ENCODE assay signal across 1 cellular context in the genomic region with DNA sequence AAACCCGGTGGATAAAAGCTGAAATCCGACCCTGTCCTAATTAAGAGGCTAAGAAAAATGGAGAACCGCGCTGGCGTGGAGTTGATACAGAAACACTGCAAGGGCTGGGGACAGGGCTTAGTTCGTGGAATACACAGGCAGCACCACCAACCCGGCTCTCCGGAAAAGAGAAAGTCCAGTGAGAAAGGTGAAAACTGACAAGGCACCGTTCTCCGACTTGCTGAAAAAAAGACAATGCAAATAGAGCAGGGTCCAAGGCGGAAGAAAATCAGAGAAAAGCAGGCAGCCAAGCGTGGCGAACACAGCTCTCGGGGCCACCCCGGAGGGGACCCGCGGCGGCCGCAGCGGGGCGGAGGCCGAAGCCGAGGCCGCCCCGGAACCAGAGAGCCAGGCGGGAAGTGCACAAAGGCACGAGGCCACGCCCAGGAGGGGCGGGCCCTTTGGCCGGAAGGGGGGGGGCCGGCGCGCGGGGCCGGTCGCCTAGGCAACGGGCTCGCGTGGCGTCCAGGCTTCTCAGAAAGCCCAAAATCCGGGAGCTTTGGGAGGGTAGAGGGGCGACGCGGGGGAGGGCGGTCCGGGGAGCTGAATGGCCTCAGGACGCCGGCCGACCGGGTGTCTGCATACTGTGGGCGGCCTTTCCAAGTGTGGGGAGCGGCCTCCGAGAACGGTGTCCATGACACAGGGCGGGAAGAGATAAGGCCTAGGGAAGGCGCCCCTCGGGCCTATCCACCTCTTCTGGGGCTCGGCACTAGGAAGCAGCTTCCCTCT.
A peak's percentile ranks its signal among the peaks of the same experiment; 100 is the strongest.
TF ChIP-seq lines count a peak whose summit lies in the region.

No MANE protein-coding gene starts in this region.

TF ChIP-seq in K562, 482 proteins besides CTCF, POLR2A, EP300 and RAD21 (continued from another document and continues in another):
- TF ChIP-seq MCM5 (IDR thresholded peaks at IDR 0.05; ENCODE audit: low read depth) (no peak), NR2C2 (CRISPR knock-in tag; IDR thresholded peaks at IDR 0.05) (no peak), NR2C2 (tag; IDR thresholded peaks at IDR 0.05) (peak; percentile 96), TCF7 (IDR thresholded peaks at IDR 0.05; ENCODE audit: borderline replicate concordance) (0 out of 2 replicates have a peak, but pooled peaks have one; percentile 9), VEZF1 (CRISPR knock-in tag; IDR thresholded peaks at IDR 0.05) (peak; percentile 95), GTF2A2 (tag; IDR thresholded peaks at IDR 0.05) (no peak), SAP30 (IDR thresholded peaks at IDR 0.05; ENCODE audit: borderline replicate concordance, insufficient read depth, low read depth, low read length, poor library complexity, severe bottlenecking) (peak; percentile 88), SREBF2 (CRISPR knock-in tag; IDR thresholded peaks at IDR 0.05) (no peak), THRB (CRISPR knock-in tag; conservative IDR thresholded peaks at IDR 0.05) (no peak), GMEB1 (CRISPR knock-in tag; IDR thresholded peaks at IDR 0.05) (no peak), ZNF280B (CRISPR knock-in tag; IDR thresholded peaks at IDR 0.05) (no peak), PHF8 (IDR thresholded peaks at IDR 0.05; ENCODE audit: borderline replicate concordance, low read length) (peak; percentile 87), ELF1 (tag; IDR thresholded peaks at IDR 0.05) (peak; percentile 20; the same call in 1 of the 2 replicates), FOXJ2 (tag; IDR thresholded peaks at IDR 0.05) (no peak), ZNF3 (CRISPR knock-in tag; IDR thresholded peaks at IDR 0.05) (no peak), HIVEP1 (CRISPR knock-in tag; IDR thresholded peaks at IDR 0.05) (no peak), THAP12 (CRISPR knock-in tag; IDR thresholded peaks at IDR 0.05) (no peak), MTF1 (CRISPR knock-in tag; IDR thresholded peaks at IDR 0.05; ENCODE audit: borderline replicate concordance) (no peak), CHAMP1 (IDR thresholded peaks at IDR 0.05) (no peak), ZFPM2 (CRISPR knock-in tag; IDR thresholded peaks at IDR 0.05) (no peak), TAF7 (tag; IDR thresholded peaks at IDR 0.05) (peak; percentile 62; the same call in 1 of the 2 replicates), HDAC3 (IDR thresholded peaks at IDR 0.05; ENCODE audit: borderline replicate concordance, partially characterized antibody) (no peak), ZNF197 (CRISPR knock-in tag; IDR thresholded peaks at IDR 0.05; ENCODE audit: low read depth) (no peak)
- TF ChIP-seq, protein P1, sequence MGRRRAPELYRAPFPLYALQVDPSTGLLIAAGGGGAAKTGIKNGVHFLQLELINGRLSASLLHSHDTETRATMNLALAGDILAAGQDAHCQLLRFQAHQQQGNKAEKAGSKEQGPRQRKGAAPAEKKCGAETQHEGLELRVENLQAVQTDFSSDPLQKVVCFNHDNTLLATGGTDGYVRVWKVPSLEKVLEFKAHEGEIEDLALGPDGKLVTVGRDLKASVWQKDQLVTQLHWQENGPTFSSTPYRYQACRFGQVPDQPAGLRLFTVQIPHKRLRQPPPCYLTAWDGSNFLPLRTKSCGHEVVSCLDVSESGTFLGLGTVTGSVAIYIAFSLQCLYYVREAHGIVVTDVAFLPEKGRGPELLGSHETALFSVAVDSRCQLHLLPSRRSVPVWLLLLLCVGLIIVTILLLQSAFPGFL (CRISPR knock-in tag; IDR thresholded peaks at IDR 0.05), result no peak
- TF ChIP-seq, protein P2, sequence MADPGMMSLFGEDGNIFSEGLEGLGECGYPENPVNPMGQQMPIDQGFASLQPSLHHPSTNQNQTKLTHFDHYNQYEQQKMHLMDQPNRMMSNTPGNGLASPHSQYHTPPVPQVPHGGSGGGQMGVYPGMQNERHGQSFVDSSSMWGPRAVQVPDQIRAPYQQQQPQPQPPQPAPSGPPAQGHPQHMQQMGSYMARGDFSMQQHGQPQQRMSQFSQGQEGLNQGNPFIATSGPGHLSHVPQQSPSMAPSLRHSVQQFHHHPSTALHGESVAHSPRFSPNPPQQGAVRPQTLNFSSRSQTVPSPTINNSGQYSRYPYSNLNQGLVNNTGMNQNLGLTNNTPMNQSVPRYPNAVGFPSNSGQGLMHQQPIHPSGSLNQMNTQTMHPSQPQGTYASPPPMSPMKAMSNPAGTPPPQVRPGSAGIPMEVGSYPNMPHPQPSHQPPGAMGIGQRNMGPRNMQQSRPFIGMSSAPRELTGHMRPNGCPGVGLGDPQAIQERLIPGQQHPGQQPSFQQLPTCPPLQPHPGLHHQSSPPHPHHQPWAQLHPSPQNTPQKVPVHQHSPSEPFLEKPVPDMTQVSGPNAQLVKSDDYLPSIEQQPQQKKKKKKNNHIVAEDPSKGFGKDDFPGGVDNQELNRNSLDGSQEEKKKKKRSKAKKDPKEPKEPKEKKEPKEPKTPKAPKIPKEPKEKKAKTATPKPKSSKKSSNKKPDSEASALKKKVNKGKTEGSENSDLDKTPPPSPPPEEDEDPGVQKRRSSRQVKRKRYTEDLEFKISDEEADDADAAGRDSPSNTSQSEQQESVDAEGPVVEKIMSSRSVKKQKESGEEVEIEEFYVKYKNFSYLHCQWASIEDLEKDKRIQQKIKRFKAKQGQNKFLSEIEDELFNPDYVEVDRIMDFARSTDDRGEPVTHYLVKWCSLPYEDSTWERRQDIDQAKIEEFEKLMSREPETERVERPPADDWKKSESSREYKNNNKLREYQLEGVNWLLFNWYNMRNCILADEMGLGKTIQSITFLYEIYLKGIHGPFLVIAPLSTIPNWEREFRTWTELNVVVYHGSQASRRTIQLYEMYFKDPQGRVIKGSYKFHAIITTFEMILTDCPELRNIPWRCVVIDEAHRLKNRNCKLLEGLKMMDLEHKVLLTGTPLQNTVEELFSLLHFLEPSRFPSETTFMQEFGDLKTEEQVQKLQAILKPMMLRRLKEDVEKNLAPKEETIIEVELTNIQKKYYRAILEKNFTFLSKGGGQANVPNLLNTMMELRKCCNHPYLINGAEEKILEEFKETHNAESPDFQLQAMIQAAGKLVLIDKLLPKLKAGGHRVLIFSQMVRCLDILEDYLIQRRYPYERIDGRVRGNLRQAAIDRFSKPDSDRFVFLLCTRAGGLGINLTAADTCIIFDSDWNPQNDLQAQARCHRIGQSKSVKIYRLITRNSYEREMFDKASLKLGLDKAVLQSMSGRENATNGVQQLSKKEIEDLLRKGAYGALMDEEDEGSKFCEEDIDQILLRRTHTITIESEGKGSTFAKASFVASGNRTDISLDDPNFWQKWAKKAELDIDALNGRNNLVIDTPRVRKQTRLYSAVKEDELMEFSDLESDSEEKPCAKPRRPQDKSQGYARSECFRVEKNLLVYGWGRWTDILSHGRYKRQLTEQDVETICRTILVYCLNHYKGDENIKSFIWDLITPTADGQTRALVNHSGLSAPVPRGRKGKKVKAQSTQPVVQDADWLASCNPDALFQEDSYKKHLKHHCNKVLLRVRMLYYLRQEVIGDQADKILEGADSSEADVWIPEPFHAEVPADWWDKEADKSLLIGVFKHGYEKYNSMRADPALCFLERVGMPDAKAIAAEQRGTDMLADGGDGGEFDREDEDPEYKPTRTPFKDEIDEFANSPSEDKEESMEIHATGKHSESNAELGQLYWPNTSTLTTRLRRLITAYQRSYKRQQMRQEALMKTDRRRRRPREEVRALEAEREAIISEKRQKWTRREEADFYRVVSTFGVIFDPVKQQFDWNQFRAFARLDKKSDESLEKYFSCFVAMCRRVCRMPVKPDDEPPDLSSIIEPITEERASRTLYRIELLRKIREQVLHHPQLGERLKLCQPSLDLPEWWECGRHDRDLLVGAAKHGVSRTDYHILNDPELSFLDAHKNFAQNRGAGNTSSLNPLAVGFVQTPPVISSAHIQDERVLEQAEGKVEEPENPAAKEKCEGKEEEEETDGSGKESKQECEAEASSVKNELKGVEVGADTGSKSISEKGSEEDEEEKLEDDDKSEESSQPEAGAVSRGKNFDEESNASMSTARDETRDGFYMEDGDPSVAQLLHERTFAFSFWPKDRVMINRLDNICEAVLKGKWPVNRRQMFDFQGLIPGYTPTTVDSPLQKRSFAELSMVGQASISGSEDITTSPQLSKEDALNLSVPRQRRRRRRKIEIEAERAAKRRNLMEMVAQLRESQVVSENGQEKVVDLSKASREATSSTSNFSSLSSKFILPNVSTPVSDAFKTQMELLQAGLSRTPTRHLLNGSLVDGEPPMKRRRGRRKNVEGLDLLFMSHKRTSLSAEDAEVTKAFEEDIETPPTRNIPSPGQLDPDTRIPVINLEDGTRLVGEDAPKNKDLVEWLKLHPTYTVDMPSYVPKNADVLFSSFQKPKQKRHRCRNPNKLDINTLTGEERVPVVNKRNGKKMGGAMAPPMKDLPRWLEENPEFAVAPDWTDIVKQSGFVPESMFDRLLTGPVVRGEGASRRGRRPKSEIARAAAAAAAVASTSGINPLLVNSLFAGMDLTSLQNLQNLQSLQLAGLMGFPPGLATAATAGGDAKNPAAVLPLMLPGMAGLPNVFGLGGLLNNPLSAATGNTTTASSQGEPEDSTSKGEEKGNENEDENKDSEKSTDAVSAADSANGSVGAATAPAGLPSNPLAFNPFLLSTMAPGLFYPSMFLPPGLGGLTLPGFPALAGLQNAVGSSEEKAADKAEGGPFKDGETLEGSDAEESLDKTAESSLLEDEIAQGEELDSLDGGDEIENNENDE (IDR thresholded peaks at IDR 0.05; ENCODE audit: low read depth, low read length), result no peak
